8 cellular contexts compared by ENCODE assay signal in the genomic region with DNA sequence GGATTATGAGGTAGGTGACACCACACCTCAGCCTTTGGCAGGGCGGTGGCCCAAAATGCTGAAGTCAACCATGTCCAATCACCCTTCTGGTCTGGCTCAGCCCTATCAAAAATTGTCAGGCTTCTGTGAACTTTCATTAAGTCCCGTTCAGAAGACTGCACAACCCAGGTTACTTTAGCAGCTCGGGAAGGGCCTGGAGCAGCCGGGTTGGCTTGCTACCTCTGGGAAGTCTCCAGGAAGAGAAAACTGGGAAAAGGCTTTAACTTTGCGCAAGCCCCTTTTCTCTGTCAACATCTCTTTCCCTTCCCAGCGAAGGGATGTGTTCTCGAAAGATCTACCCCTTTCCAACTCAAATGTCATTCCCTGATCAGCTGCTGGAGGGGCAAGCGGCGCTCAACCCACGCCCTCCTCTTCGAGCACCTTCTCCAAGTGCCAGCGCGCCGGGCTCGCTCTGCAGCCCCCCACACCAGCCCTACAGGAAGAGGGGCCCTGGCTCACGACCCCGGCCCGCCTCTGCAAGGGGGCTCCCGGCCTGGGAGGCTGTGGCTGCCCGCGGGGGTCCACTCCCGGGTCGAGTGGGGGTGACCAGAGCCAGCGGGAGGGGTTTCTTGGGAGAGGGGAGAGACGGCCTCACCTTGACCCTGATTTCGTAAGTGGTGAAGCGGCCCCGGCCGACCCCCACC. TPM values are rescaled to one million over a fixed set of nuclear protein-coding genes. Genes with fewer than 3 reads are reported as not detected.
A peak's percentile ranks its signal among the peaks of the same experiment; 100 is the strongest.
DNase-seq lines count a peak whose midpoint lies in the region; ATAC-seq, FAIRE-seq and TF ChIP-seq lines count a peak whose summit lies in the region.

No MANE protein-coding gene starts in this region.

- peak overlapping the region; percentile 99 for H3K27ac ChIP-seq in C4-2B
- H3K27ac ChIP-seq in SJSA1 = peak overlapping the region; percentile 62

- peak overlapping the region; percentile 73 for H3K4me3 ChIP-seq in SJSA1
- peak overlapping the region; percentile 79 for H3K4me3 ChIP-seq in iPS-11a (ENCODE audit: low read depth, low read length)

- H3K36me3 Mint-ChIP-seq in brain = peaks cover 35% of the 10 kb centered on the region

- DNase-seq in GM19239 (ENCODE audit: insufficient read length, low spot score) = peak; percentile 35
- peak in 1 of 2 experiments; percentile 58 for DNase-seq in SJSA1 (ENCODE audit: low read depth in 1 of 2, low spot score in 2 of 2)
- peak; percentile 58 for DNase-seq in sciatic nerve (ENCODE audit: low spot score)

- H3K4me3 Mint-ChIP-seq in brain = peak overlapping the region; percentile 89 to 93 (median 91)

- H3K27me3 ChIP-seq in SJSA1 (replicated peaks) = no peaks in the 10 kb centered on the region

- H3K36me3 ChIP-seq in SJSA1 = peaks cover 19% of the 10 kb centered on the region

- intact Hi-C loops in sciatic nerve (cut with DNase I) = no loop called here

- TF ChIP-seq CTCF in C4-2B (conservative IDR thresholded peaks at IDR 0.05) = no peak
- no peak for TF ChIP-seq CTCF in brain (conservative IDR thresholded peaks at IDR 0.05)

- peak overlapping the region; percentile 96 to 98 (median 97) for H3K27ac Mint-ChIP-seq in brain

- ATAC-seq in HG03571 (IDR thresholded peaks at IDR 0.05; ENCODE audit: unreplicated experiment) = peak; percentile 12
- peak; percentile 44 for ATAC-seq in sciatic nerve
- ATAC-seq in HG03460 (IDR thresholded peaks at IDR 0.05; ENCODE audit: unreplicated experiment) = no peak

- no peaks in the 10 kb centered on the region; the same call in none of the 2 replicates for H3K4me1 ChIP-seq in SJSA1 (replicated peaks)

- H3K27me3 Mint-ChIP-seq in brain = peaks cover 8% of the 10 kb centered on the region

- no peaks in the 10 kb centered on the region for H3K9me3 Mint-ChIP-seq in brain

- peak; percentile 83 for FAIRE-seq in GM19239 (lab: Jason Lieb, UNC)

- peaks cover 45% of the 10 kb centered on the region for H3K4me1 Mint-ChIP-seq in brain

- no peaks in the 10 kb centered on the region for H3K9me3 ChIP-seq in SJSA1 (replicated peaks)

RNA-seq across cellular contexts. Expression of a gene that starts 0.6 kb away (rescaled TPM):
- total RNA-seq in SJSA1 (2014; rRNA removed; shearing (Covaris generic)) = 254 and 263 TPM in 2 replicates
- polyA plus RNA-seq in brain (ENCODE audit: insufficient read depth, low read depth, low replicate concordance) = 239 TPM
- 145 TPM for total RNA-seq in sciatic nerve

RNA-seq across cellular contexts. Expression of a gene that starts 34.6 kb away (rescaled TPM):
- total RNA-seq in SJSA1 (2014; rRNA removed; shearing (Covaris generic)) = 1.6 and 3.0 TPM in 2 replicates
- polyA plus RNA-seq in brain (ENCODE audit: insufficient read depth, low read depth, low replicate concordance) = 3.7 TPM
- total RNA-seq in sciatic nerve = 8.8 TPM
